Comparison of ENCODE assay signal across 8 cellular contexts in the genomic region with DNA sequence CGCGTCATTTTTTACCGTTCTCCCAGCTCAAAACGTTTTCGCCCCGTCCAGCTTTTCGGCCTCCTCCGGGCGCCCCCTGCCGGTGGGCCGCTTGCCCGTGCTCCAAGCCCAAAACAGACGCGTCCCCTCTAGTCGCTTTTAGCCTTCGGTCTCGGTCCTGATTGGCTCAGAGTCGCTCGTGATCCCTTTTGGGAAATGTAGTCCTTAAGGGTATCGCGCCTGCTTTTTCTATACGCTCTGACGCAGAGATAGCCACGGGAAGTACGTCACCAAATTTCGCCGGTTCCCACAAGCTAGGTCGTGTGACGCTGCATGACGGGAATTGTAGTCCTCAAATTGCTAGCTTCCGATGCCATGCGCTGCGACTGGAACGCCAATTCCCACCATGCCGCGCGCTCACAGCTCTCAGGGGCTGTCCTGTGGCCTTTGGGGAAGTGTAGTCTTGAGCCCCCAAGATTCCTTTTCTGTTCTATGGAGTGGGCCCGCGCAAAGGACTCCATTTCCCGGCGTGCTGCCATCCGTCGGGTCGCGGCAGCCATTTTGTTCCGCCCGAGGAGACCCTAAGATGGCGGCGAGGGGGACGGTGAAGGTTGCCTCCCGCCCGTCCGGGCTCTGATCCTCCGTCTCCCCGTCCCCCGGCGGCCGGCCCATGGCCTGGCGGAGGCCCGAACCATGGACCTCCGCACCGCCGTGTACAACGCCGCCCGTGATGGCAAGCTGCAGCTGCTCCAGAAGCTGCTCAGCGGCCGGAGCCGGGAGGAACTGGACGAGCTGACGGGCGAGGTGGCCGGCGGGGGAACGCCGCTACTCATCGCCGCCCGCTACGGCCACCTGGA. TPM values are rescaled to one million over a fixed set of nuclear protein-coding genes. Genes with fewer than 3 reads are reported as not detected.
DNase-seq lines count a peak whose midpoint lies in the region; ATAC-seq, FAIRE-seq and TF ChIP-seq lines count a peak whose summit lies in the region.

A gene with protein sequence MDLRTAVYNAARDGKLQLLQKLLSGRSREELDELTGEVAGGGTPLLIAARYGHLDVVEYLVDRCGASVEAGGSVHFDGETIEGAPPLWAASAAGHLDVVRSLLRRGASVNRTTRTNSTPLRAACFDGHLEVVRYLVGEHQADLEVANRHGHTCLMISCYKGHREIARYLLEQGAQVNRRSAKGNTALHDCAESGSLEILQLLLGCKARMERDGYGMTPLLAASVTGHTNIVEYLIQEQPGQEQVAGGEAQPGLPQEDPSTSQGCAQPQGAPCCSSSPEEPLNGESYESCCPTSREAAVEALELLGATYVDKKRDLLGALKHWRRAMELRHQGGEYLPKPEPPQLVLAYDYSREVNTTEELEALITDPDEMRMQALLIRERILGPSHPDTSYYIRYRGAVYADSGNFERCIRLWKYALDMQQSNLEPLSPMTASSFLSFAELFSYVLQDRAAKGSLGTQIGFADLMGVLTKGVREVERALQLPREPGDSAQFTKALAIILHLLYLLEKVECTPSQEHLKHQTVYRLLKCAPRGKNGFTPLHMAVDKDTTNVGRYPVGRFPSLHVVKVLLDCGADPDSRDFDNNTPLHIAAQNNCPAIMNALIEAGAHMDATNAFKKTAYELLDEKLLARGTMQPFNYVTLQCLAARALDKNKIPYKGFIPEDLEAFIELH (plus strand): TSS at position 552 of the 836 bp plus-strand sequence. CDS start 121 bp downstream, at position 673.

- H4K91ac ChIP-seq in IMR-90 (ENCODE audit: insufficient read depth, low read depth, low read length), result peak within 1 kb of the TSS; percentile 51; the same call in 1 of the 2 replicates

- H2BK5ac ChIP-seq in IMR-90 (ENCODE audit: low read depth, low read length, poor library complexity, severe bottlenecking), result peak within 1 kb of the TSS; percentile 85

- peak within 1 kb of the TSS; percentile 51; the same call in 1 of the 2 replicates for H3K14ac ChIP-seq in IMR-90 (replicated peaks; ENCODE audit: low read depth, low read length)

- peak within 1 kb of the TSS; percentile 89 for H2AFZ ChIP-seq in IMR-90 (replicated peaks; ENCODE audit: low read length, poor library complexity)
- peak within 1 kb of the TSS; percentile 89 for H2AFZ ChIP-seq in OCI-LY7 (ENCODE audit: low read length)
- peak within 1 kb of the TSS; percentile 67 for H2AFZ ChIP-seq in endothelial cell of umbilical vein (ENCODE audit: low read depth, low read length)

- 0% methylated on average over 36 of the region's 80 CpGs; no CpG with 5 or more reads in 1 of the 2 experiments for WGBS in IMR-90 (ENCODE audit: extremely low coverage in 2 of 2, insufficient read length in 1 of 2), 2 experiments

- H3K9me3 ChIP-seq in IMR-90 (ENCODE audit: control insufficient read depth, insufficient read depth, low read length) (no peaks in the 10 kb centered on the region), OCI-LY7 (ENCODE audit: low read length) (no peaks in the 10 kb centered on the region), endothelial cell of umbilical vein (replicated peaks; ENCODE audit: control insufficient read depth, insufficient read depth, low read length) (no peaks in the 10 kb centered on the region)

- H3K9ac ChIP-seq in IMR-90 (ENCODE audit: low read depth, low read length) (peak within 1 kb of the TSS; percentile 74), endothelial cell of umbilical vein (replicated peaks; ENCODE audit: extremely low read depth, insufficient read depth, low read length) (peak within 1 kb of the TSS; percentile 79)

- H2BK120ac ChIP-seq in IMR-90 (ENCODE audit: low read depth, low read length), result no peak within 1 kb of the TSS; the same call in 1 of the 2 replicates

- peak; percentile 90 for TF ChIP-seq RAD21 in IMR-90 (IDR thresholded peaks at IDR 0.05; ENCODE audit: low read length)

- peak; percentile 100 for FAIRE-seq in endothelial cell of umbilical vein (lab: Jason Lieb, UNC)

- H2AK9ac ChIP-seq in IMR-90 (replicated peaks; ENCODE audit: low read depth, low read length, poor library complexity), result peak within 1 kb of the TSS; percentile 94

- peaks cover 6% of the 10 kb centered on the region for H4K20me1 ChIP-seq in IMR-90 (ENCODE audit: insufficient read depth, low read length)
- H4K20me1 ChIP-seq in OCI-LY7 (ENCODE audit: insufficient read depth, low read length), result no peaks in the 10 kb centered on the region
- H4K20me1 ChIP-seq in endothelial cell of umbilical vein (replicated peaks; ENCODE audit: control insufficient read depth, extremely low read depth, insufficient read depth, low read length), result no peaks in the 10 kb centered on the region

- H3K79me2 ChIP-seq in OCI-LY7 (ENCODE audit: insufficient read depth, low read depth, low read length) (peaks cover 46% of the 10 kb centered on the region), endothelial cell of umbilical vein (ENCODE audit: control insufficient read depth, insufficient read depth, low read length) (peaks cover 43% of the 10 kb centered on the region)

- H3K4me2 ChIP-seq in IMR-90 (ENCODE audit: low read depth, low read length) (peak within 1 kb of the TSS; percentile 89), OCI-LY7 (ENCODE audit: low read length) (peak within 1 kb of the TSS; percentile 79), endothelial cell of umbilical vein (ENCODE audit: insufficient read depth, low read length) (peak within 1 kb of the TSS; percentile 67)

- peak within 1 kb of the TSS in 1 of 2 experiments; percentile 83; a peak in 2 of 4 replicates for H4K8ac ChIP-seq in IMR-90 (ENCODE audit: low read depth in 2 of 2, low read length in 2 of 2)

- H3K4ac ChIP-seq in IMR-90 (ENCODE audit: low read depth, low read length), result peak within 1 kb of the TSS; percentile 68

- dilution Hi-C loops in IMR-90 (cut with HindIII; ENCODE audit: low sequenced_read_pairs, unreplicated experiment) (no loop called here), endothelial cell of umbilical vein (cut with MboI; ENCODE audit: extremely low pct_ligation_motif_present, low sequenced_read_pairs) (no loop called here)

- intact Hi-C loops in IMR-90 (cut with micrococcal nuclease), result loop anchor here (1.0 kb wide), 1 partner anchor 59 kb away; no protein-coding TSS in a partner anchor
- intact Hi-C loops in OCI-LY7 (cut with micrococcal nuclease; ENCODE audit: unreplicated experiment), result loop anchor here (1.0 to 10.0 kb wide), 4 partner anchors 59 to 387 kb away; a partner anchor contains a TSS
- intact Hi-C loops in endothelial cell of umbilical vein (cut with micrococcal nuclease), result loop anchor here (1.0 kb wide), 2 partner anchors 59 to 67 kb away; no protein-coding TSS in a partner anchor

- H3K4me3 ChIP-seq in IMR-90 (ENCODE audit: insufficient read depth, low read depth, low read length), result peak within 1 kb of the TSS; percentile 66
- H3K4me3 ChIP-seq in OCI-LY7 (ENCODE audit: low read depth, low read length, poor library complexity, severe bottlenecking), result peak within 1 kb of the TSS; percentile 84
- peak within 1 kb of the TSS; percentile 25 to 88 (median 45) for H3K4me3 ChIP-seq in endothelial cell of umbilical vein (replicated peaks in 1 of 3; ENCODE audit: insufficient read depth in 1 of 3, low read depth in 1 of 3, low read length in 3 of 3)

- DNase-seq in DMS153 (lab: John Stamatoyannopoulos, UW) (peak; percentile 100), IMR-90 (peak; percentile 100), OCI-LY7 (ENCODE audit: low spot score) (peak; percentile 100), activated T-cell treated with anti-CD3 and anti-CD28 coated beads for 1 hour (ENCODE audit: low read depth) (peak; percentile 96), endothelial cell of umbilical vein (ENCODE audit: low read depth, low spot score) (peak; percentile 100), midbrain (lab: John Stamatoyannopoulos, UW) (peak; percentile 100)
- peak; percentile 93 to 96 for DNase-seq in stimulated activated CD8-positive, alpha-beta memory T cell treated with anti-CD3 and anti-CD28 coated beads, Interleukin-2, amount 100 ng/mL, for 1 hour (ENCODE audit: low read depth in 2 of 2)

- peaks cover 15 to 40% of the 10 kb centered on the region in 2 experiments; a peak in 3 of 4 replicates for H3K79me1 ChIP-seq in IMR-90 (ENCODE audit: low read depth in 1 of 2, low read length in 2 of 2)

- no peaks in the 10 kb centered on the region for H3K9me1 ChIP-seq in IMR-90 (ENCODE audit: insufficient read depth, low read length)
- no peaks in the 10 kb centered on the region for H3K9me1 ChIP-seq in endothelial cell of umbilical vein (replicated peaks; ENCODE audit: control insufficient read depth, extremely low read depth, insufficient read depth, low read length)

- H2BK15ac ChIP-seq in IMR-90 (ENCODE audit: low read depth, low read length), result no peak within 1 kb of the TSS

- no peaks in the 10 kb centered on the region for H3K9me2 ChIP-seq in OCI-LY7 (ENCODE audit: insufficient read depth, low read length)

- in situ Hi-C loops in IMR-90 (cut with MboI; ENCODE audit: low sequenced_read_pairs), result loop anchor here (5.0 kb wide), 1 partner anchor 59 kb away; no protein-coding TSS in a partner anchor

- H3K27ac ChIP-seq in IMR-90 (ENCODE audit: insufficient read depth, low read length) (peak within 1 kb of the TSS; percentile 77), OCI-LY7 (ENCODE audit: low read depth, low read length, poor library complexity, severe bottlenecking) (peak within 1 kb of the TSS; percentile 50), endothelial cell of umbilical vein (ENCODE audit: insufficient read depth, low read depth, low read length) (peak within 1 kb of the TSS; percentile 69)

- H3K4me1 ChIP-seq in IMR-90 (ENCODE audit: control insufficient read depth, insufficient read depth, low read length) (peaks cover 5% of the 10 kb centered on the region; the same call in 1 of the 2 replicates), OCI-LY7 (ENCODE audit: insufficient read depth, low read length, poor library complexity, severe bottlenecking) (peaks cover 39% of the 10 kb centered on the region), endothelial cell of umbilical vein (ENCODE audit: control insufficient read depth, extremely low read depth, insufficient read depth, low read length) (peaks cover 8% of the 10 kb centered on the region)

- BruUV-seq in IMR-90 (replicated peaks; lab: Mats Ljungman, UMichigan) (no TSS peak), OCI-LY7 (replicated peaks; lab: Mats Ljungman, UMichigan) (no TSS peak), endothelial cell of umbilical vein (replicated peaks; lab: Mats Ljungman, UMichigan) (no TSS peak)

- no peak within 1 kb of the TSS for H2BK20ac ChIP-seq in IMR-90 (ENCODE audit: low read depth, low read length)

- POLR2A ChIA-PET in IMR-90 (lab: Charles Lee; ENCODE audit: unreplicated experiment) (no interaction called here), OCI-LY7 (lab: Charles Lee) (interaction anchor here (0.6 to 1.5 kb wide), 8 partner anchors 9 to 98 kb away, joined by 3 to 8 read pairs (median 4); no protein-coding TSS in a partner anchor), endothelial cell of umbilical vein (lab: Charles Lee) (interaction anchor here (0.6 to 1.1 kb wide), 7 partner anchors 9 to 177 kb away, joined by 3 to 4 read pairs (median 3); a partner anchor contains a TSS)

- H2AK5ac ChIP-seq in IMR-90 (ENCODE audit: low read depth, low read length), result 0 out of 2 replicates have a peak within 1 kb of the TSS, but pooled peaks have one; percentile 30

- peak; percentile 88 for TF ChIP-seq POLR2A in IMR-90 (IDR thresholded peaks at IDR 0.05; ENCODE audit: low read depth, low read length)
- TF ChIP-seq POLR2A in endothelial cell of umbilical vein (IDR thresholded peaks at IDR 0.05; ENCODE audit: low read depth, low read length), result peak; percentile 72

- ATAC-seq in GM21528 (IDR thresholded peaks at IDR 0.05; ENCODE audit: low FRiP score, unreplicated experiment) (peak; percentile 94), IMR-90 (ENCODE audit: low read depth) (peak; percentile 99)

- TF ChIP-seq CTCF in IMR-90 (conservative IDR thresholded peaks at IDR 0.05; ENCODE audit: low read depth, low read length) (peak; percentile 99), OCI-LY7 (conservative IDR thresholded peaks at IDR 0.05; ENCODE audit: low read length) (peak; percentile 99), endothelial cell of umbilical vein (IDR thresholded peaks at IDR 0.05; ENCODE audit: extremely low read depth in 1 of 2, insufficient read depth in 1 of 2, low read depth in 1 of 2, low read length in 2 of 2) (peak; percentile 98 to 100)

- H3K23ac ChIP-seq in IMR-90 (ENCODE audit: low read depth, low read length), result no peak within 1 kb of the TSS

- 0 out of 2 replicates have a peak within 1 kb of the TSS, but pooled peaks have one; percentile 11 for H3K56ac ChIP-seq in IMR-90 (ENCODE audit: extremely low read depth, insufficient read depth, low read length)

- CTCF ChIA-PET in IMR-90 (lab: Yijun Ruan, JAX), result interaction anchor here (0.6 to 2.0 kb wide), 13 partner anchors 9 to 75 kb away, joined by 3 to 17 read pairs (median 4); no protein-coding TSS in a partner anchor
- CTCF ChIA-PET in OCI-LY7 (lab: Charles Lee; ENCODE audit: unreplicated experiment), result interaction anchor here (0.5 to 1.6 kb wide), 10 partner anchors 9 to 908 kb away, joined by 3 to 11 read pairs (median 4); a partner anchor contains a TSS
- CTCF ChIA-PET in endothelial cell of umbilical vein (lab: Charles Lee), result interaction anchor here (0.6 to 5.6 kb wide), 39 partner anchors 9 to 524 kb away, joined by 3 to 362 read pairs (median 5); a partner anchor contains a TSS

- H4K5ac ChIP-seq in IMR-90 (ENCODE audit: low read depth, low read length), result peak within 1 kb of the TSS; percentile 27; the same call in 1 of the 2 replicates

- H3K18ac ChIP-seq in IMR-90 (ENCODE audit: low read depth, low read length), result no peak within 1 kb of the TSS

- H3K27me3 ChIP-seq in IMR-90 (ENCODE audit: control insufficient read depth, insufficient read depth, low read length) (no peaks in the 10 kb centered on the region), endothelial cell of umbilical vein (ENCODE audit: control insufficient read depth in 2 of 2, insufficient read depth in 2 of 2, low read length in 2 of 2) (no peaks in the 10 kb centered on the region)

- H3K36me3 ChIP-seq in IMR-90 (ENCODE audit: control insufficient read depth, insufficient read depth, low read length), result peaks cover 15% of the 10 kb centered on the region
- peaks cover 36% of the 10 kb centered on the region for H3K36me3 ChIP-seq in OCI-LY7 (ENCODE audit: insufficient read depth, low read length)
- peaks cover 0 to 7% of the 10 kb centered on the region in 2 experiments for H3K36me3 ChIP-seq in endothelial cell of umbilical vein (ENCODE audit: control insufficient read depth in 2 of 2, extremely low read depth in 1 of 2, insufficient read depth in 2 of 2, low read length in 2 of 2)

RNA-seq across cellular contexts. Expression of the gene that starts here (rescaled TPM):
- 8.6 and 8.8 TPM in 2 replicates for total RNA-seq in IMR-90 (2012; rRNA removed)
- polyA plus RNA-seq in IMR-90 (2012; rRNA removed), result 5.3 and 5.8 TPM in 2 replicates
- 2.4 and 5.0 TPM in 2 replicates for polyA plus RNA-seq in IMR-90 (2012; cell fraction: cytosol; rRNA removed)
- polyA plus RNA-seq in IMR-90 (2012; cell fraction: nucleus; rRNA removed; ENCODE audit: low replicate concordance), result 1.8 and 3.2 TPM in 2 replicates
- 11.5 and 17.5 TPM in 2 replicates for total RNA-seq in OCI-LY7 (2014; rRNA removed; shearing (Covaris generic))
- 14.3 and 15.8 TPM in 2 replicates for total RNA-seq in OCI-LY7 (2022)
- total RNA-seq in endothelial cell of umbilical vein, result 11.4 TPM in 2 replicates
- polyA plus RNA-seq in endothelial cell of umbilical vein, result 5.1 and 5.9 TPM in 2 replicates
- polyA plus RNA-seq in endothelial cell of umbilical vein (2011; cell fraction: cytosol; rRNA removed), result 4.1 and 5.3 TPM in 2 replicates
- polyA plus RNA-seq in endothelial cell of umbilical vein (2011; cell fraction: nucleus; rRNA removed), result 3.6 and 4.0 TPM in 2 replicates
- polyA plus RNA-seq in endothelial cell of umbilical vein (2012), result 0.67 and 0.91 TPM in 2 replicates
- 9.4 and 9.6 TPM in 2 replicates for polyA minus RNA-seq in endothelial cell of umbilical vein
- polyA minus RNA-seq in endothelial cell of umbilical vein (2011; cell fraction: cytosol; rRNA and poly(A)+ RNA removed), result 10.3 TPM
- polyA minus RNA-seq in endothelial cell of umbilical vein (2011; cell fraction: nucleus; rRNA and poly(A)+ RNA removed), result 5.0 and 7.3 TPM in 2 replicates

Comparison
In these comparisons a context has a peak if more than half of its experiments do, and no peak if none do; other contexts are left out.
1. Peak in every context shown above with its lines: DNase-seq, ATAC-seq, H3K4me3 ChIP-seq and H3K27ac ChIP-seq.